Comparison of ENCODE assay signal across 27 cellular contexts in the genomic region with DNA sequence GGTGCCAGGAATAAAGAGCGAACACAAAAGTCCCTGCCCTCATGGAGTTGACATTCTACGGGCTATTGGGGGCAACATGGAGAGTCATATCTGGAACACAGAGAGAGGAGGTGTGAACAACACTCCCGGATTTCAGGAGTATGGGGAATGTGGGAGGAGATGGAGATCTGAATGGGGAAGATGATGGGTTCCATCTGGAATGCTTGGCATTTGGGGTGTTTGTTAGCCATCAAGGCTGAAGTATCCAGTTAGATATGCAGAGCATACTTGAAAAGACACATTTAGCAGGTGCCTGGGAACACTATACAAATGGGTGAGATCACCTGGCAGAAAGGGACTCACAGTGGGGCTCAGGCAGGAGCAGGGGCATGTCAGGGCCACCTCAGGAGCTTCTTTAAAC.
"Had no signal": no experiment of that assay in that cellular context is flagged by ENCODE, and none has a peak within 500 bp of the region (broad histone marks: within the 10 kb centered on the region; RNA-seq: fewer than 3 reads in every experiment).

No MANE protein-coding gene starts in this region.

- H3K36me3 Mint-ChIP-seq: mesothelial cell of epicardium, naive B cell had no signal

- H3K9me3 ChIP-seq: neutrophil, right lobe of liver, testis, vagina had no signal

- H3K27ac ChIP-seq: brain microvascular endothelial cell, coronary artery, neutrophil, right lobe of liver, skin epidermis, testis, vagina had no signal

- H3K4me3 Mint-ChIP-seq: effector memory CD8-positive, alpha-beta T cell; mesothelial cell of epicardium; naive B cell; nephron progenitor cell had no signal

- ATAC-seq: effector memory CD8-positive, alpha-beta T cell; left cardiac atrium; right lobe of liver; stimulated activated naive CD8-positive, alpha-beta T cell treated with anti-CD3 and anti-CD28 coated beads, Interleukin-15, Interleukin-2, amounts not matched to agents 100 U/mL and 50 U/mL, for 24 hours had no signal

- H3K27me3 Mint-ChIP-seq: progenitor cell of endocrine pancreas had no signal

- H3K4me3 ChIP-seq: coronary artery, right lobe of liver, skin epidermis, testis, vagina had no signal

- H3K36me3 ChIP-seq: brain microvascular endothelial cell, neutrophil, right lobe of liver, vagina had no signal

- H3K27me3 ChIP-seq: brain microvascular endothelial cell, neutrophil, right lobe of liver, testis, vagina had no signal

- H3K27ac Mint-ChIP-seq: effector memory CD8-positive, alpha-beta T cell; mesothelial cell of epicardium; naive B cell; nephron progenitor cell; progenitor cell of endocrine pancreas had no signal

- DNase-seq: activated CD4-positive, alpha-beta T cell treated with anti-CD3 and anti-CD28 coated beads for 4 hours; activated CD4-positive, alpha-beta T cell treated with anti-CD3 and anti-CD28 coated beads, Interleukin-2, amount 50 U/mL, for 48 hours; activated CD4-positive, CD25-positive, alpha-beta regulatory T cell; activated CD8-positive, alpha-beta memory T cell treated with anti-CD3 and anti-CD28 coated beads for 24 hours; activated gamma-delta T cell treated with Interleukin-2 at 50 U/mL for 16 hours; activated naive CD4-positive, alpha-beta T cell treated with anti-CD3 and anti-CD28 coated beads, Interleukin-2, amount 50 U/mL, for 16 hours; amniotic stem cell; brain microvascular endothelial cell; effector memory CD8-positive, alpha-beta T cell; head of caudate nucleus; hippocampal formation; left cardiac atrium; mammary epithelial cell; naive B cell; nephron progenitor cell; right lobe of liver; stimulated activated CD4-positive, alpha-beta T cell treated with anti-CD3 and anti-CD28 coated beads, Interleukin-12 subunit alpha, Interleukin-12 subunit beta, amount 100 ng/mL, for 4 hours; stimulated activated CD4-positive, alpha-beta T cell treated with anti-CD3 and anti-CD28 coated beads, Interleukin-4, amount 100 ng/mL, for 1 hour; stimulated activated naive CD8-positive, alpha-beta T cell treated with anti-CD3 and anti-CD28 coated beads, Interleukin-15, Interleukin-2, amounts not matched to agents 100 U/mL and 50 U/mL, for 24 hours; testis; trophoblast cell had no signal

- H3K4me1 ChIP-seq: right lobe of liver, testis, vagina had no signal

- H3K4me1 Mint-ChIP-seq: naive B cell had no signal
